9 cellular contexts compared by ENCODE assay signal in genomic region chr1:6423321-6423999, GRCh38. TPM values are rescaled to one million over a fixed set of nuclear protein-coding genes. Genes with fewer than 3 reads are reported as not detected.
DNase-seq lines count a peak whose midpoint lies in the region; ATAC-seq and TF ChIP-seq lines count a peak whose summit lies in the region.
"Had no signal": no experiment of that assay in that cellular context is flagged by ENCODE, and none has a peak within 500 bp of the region (broad histone marks: within the 10 kb centered on the region; RNA-seq: fewer than 3 reads in every experiment).

No MANE protein-coding gene starts in this region.

- no peak overlapping the region for H2AK5ac ChIP-seq in H9 (ENCODE audit: insufficient read length, low read length)

- H3K9me3 ChIP-seq in H9 (ENCODE audit: control insufficient read depth, low read depth, low read length) = no peaks in the 10 kb centered on the region

- no peak overlapping the region for H2AFZ ChIP-seq in H9 (ENCODE audit: low read length)

- peaks cover 0 to 3% of the 10 kb centered on the region in 2 experiments; a peak in 2 of 5 replicates for H3K9me3 Mint-ChIP-seq in H9
- H3K9me3 Mint-ChIP-seq in activated CD8-positive, alpha-beta memory T cell treated with anti-CD3 and anti-CD28 coated beads, Interleukin-2, amount 10 ng/mL, durations not matched to agents 7 days and 5 days (ENCODE audit: low read depth) = no peaks in the 10 kb centered on the region

- POLR2A ChIA-PET in BJ (lab: Charles Lee) = no interaction called here

- CTCF ChIA-PET in BJ (lab: Yijun Ruan, JAX) = interaction anchor here (1.1 to 3.1 kb wide), 14 partner anchors 9 to 177 kb away, joined by 3 to 25 read pairs (median 4); no protein-coding TSS in a partner anchor
- CTCF ChIA-PET in activated CD8-positive, alpha-beta memory T cell treated with anti-CD3 and anti-CD28 coated beads, Interleukin-2, amount 10 ng/mL, durations not matched to agents 7 days and 5 days (lab: Charles Lee) = interaction anchor here (0.7 to 6.1 kb wide), 34 partner anchors 8 to 1318 kb away, joined by 3 to 102 read pairs (median 5); partner anchors contain the start of genes HES3, PLEKHG5, RNF207 and RPL22

- no peak overlapping the region for H2BK20ac ChIP-seq in H9 (ENCODE audit: low read depth, low read length, poor library complexity, severe bottlenecking)

- no peaks in the 10 kb centered on the region for H3K36me3 Mint-ChIP-seq in H9 (ENCODE audit: insufficient read depth in 1 of 3, low read depth in 3 of 3)
- no peaks in the 10 kb centered on the region for H3K36me3 Mint-ChIP-seq in activated CD8-positive, alpha-beta memory T cell treated with anti-CD3 and anti-CD28 coated beads, Interleukin-2, amount 10 ng/mL, durations not matched to agents 7 days and 5 days

- H3K56ac ChIP-seq in H9 (ENCODE audit: insufficient read length, low read depth, low read length) = no peak overlapping the region

- no peak overlapping the region for H4K5ac ChIP-seq in H9 (ENCODE audit: insufficient read length, low read depth, low read length)

- no peaks in the 10 kb centered on the region for H3K36me3 ChIP-seq in BJ (ENCODE audit: control insufficient read depth, insufficient read depth, low read length)

- no peak overlapping the region for H3K27ac ChIP-seq in H9 (ENCODE audit: insufficient read length, low read depth, low read length)
- H3K27ac ChIP-seq: skin epidermis had no signal

- TF ChIP-seq CTCF in BJ (IDR thresholded peaks at IDR 0.05; ENCODE audit: insufficient read depth, low read depth, low read length) (peak; percentile 63), H9 (conservative IDR thresholded peaks at IDR 0.05) (peak; percentile 92)

- H3K18ac ChIP-seq in H9 (ENCODE audit: insufficient read length, low read depth, low read length) = no peak overlapping the region

- peaks cover 5 to 19% of the 10 kb centered on the region in 2 experiments for H3K4me1 Mint-ChIP-seq in H9
- peaks cover 17% of the 10 kb centered on the region for H3K4me1 Mint-ChIP-seq in activated CD8-positive, alpha-beta memory T cell treated with anti-CD3 and anti-CD28 coated beads, Interleukin-2, amount 10 ng/mL, durations not matched to agents 7 days and 5 days

- no peaks in the 10 kb centered on the region for H3K79me1 ChIP-seq in H9 (ENCODE audit: insufficient read depth, low read depth, low read length, poor library complexity, severe bottlenecking)

- no peak overlapping the region for H4K8ac ChIP-seq in H9 (replicated peaks; ENCODE audit: insufficient read length, low read depth, low read length)

- peaks cover 92% of the 10 kb centered on the region for H3K27me3 Mint-ChIP-seq in H9 (ENCODE audit: low read depth)
- H3K27me3 Mint-ChIP-seq in activated CD8-positive, alpha-beta memory T cell treated with anti-CD3 and anti-CD28 coated beads, Interleukin-2, amount 10 ng/mL, durations not matched to agents 7 days and 5 days = peaks cover 68% of the 10 kb centered on the region

- peaks cover 53% of the 10 kb centered on the region for H3K27me3 ChIP-seq in BJ (ENCODE audit: control insufficient read depth, insufficient read depth, low read length)
- H3K27me3 ChIP-seq in H9 (ENCODE audit: insufficient read depth, low read length) = peaks cover 60% of the 10 kb centered on the region

- H4K20me1 ChIP-seq in H9 (ENCODE audit: control insufficient read depth, insufficient read depth, insufficient read length) = no peaks in the 10 kb centered on the region

- DNase-seq in BJ (ENCODE audit: low read depth) (no peak), H9 (peak; percentile 92), NCI-H82 (lab: John Stamatoyannopoulos, UW) (peak; percentile 80), pulmonary artery endothelial cell (ENCODE audit: low read depth, low spot score) (peak; percentile 36), sciatic nerve (ENCODE audit: low spot score) (no peak)
- peak; percentile 73 for DNase-seq in activated CD8-positive, alpha-beta memory T cell treated with anti-CD3 and anti-CD28 coated beads, Interleukin-2, amount 10 ng/mL, durations not matched to agents 7 days and 5 days

- peak overlapping the region in 1 of 2 experiments; percentile 78; a peak in 3 of 5 replicates for H3K4me3 Mint-ChIP-seq in H9
- H3K4me3 Mint-ChIP-seq in activated CD8-positive, alpha-beta memory T cell treated with anti-CD3 and anti-CD28 coated beads, Interleukin-2, amount 10 ng/mL, durations not matched to agents 7 days and 5 days = no peak overlapping the region

- no peak overlapping the region for H2BK12ac ChIP-seq in H9 (ENCODE audit: insufficient read length, low read depth, low read length)

- no CpG with 5 or more reads among the region's 24 CpGs for WGBS in H9 (ENCODE audit: extremely low coverage, insufficient read length, low lambda C conversion rate)

- H3K27ac Mint-ChIP-seq in H9 = no peak overlapping the region
- H3K27ac Mint-ChIP-seq in activated CD8-positive, alpha-beta memory T cell treated with anti-CD3 and anti-CD28 coated beads, Interleukin-2, amount 10 ng/mL, durations not matched to agents 7 days and 5 days = no peak overlapping the region

- H2BK5ac ChIP-seq in H9 (ENCODE audit: insufficient read length, low read length) = no peak overlapping the region

- H3K79me2 ChIP-seq in H9 (ENCODE audit: insufficient read depth, low read length) = no peaks in the 10 kb centered on the region

- H2BK120ac ChIP-seq in H9 (ENCODE audit: low read depth, low read length, poor library complexity, severe bottlenecking) = no peak overlapping the region

- no peak overlapping the region for H2BK15ac ChIP-seq in H9 (ENCODE audit: low read depth, low read length)

- intact Hi-C loops in sciatic nerve (cut with DNase I) = no loop called here

- no peaks in the 10 kb centered on the region for H3K4me1 ChIP-seq in H9 (ENCODE audit: insufficient read depth, low read length)

- no peak overlapping the region for H3K9ac ChIP-seq in H9 (ENCODE audit: extremely low read depth, insufficient read length, low read length)

- no peak overlapping the region for H3T11ph ChIP-seq in H9 (ENCODE audit: low read length)

- peak; percentile 70 for ATAC-seq in activated CD8-positive, alpha-beta memory T cell treated with anti-CD3 and anti-CD28 coated beads, Interleukin-2, amount 10 ng/mL, durations not matched to agents 7 days and 5 days
- peak; percentile 27 for ATAC-seq in esophagus mucosa
- no peak for ATAC-seq in GM21447 (IDR thresholded peaks at IDR 0.05; ENCODE audit: unreplicated experiment)
- ATAC-seq in sciatic nerve = no peak

- H3K4ac ChIP-seq in H9 (ENCODE audit: low read depth, low read length) = no peak overlapping the region

- H3K23me2 ChIP-seq in H9 (ENCODE audit: insufficient read length, low read depth, low read length, poor library complexity, severe bottlenecking) = peaks cover 10% of the 10 kb centered on the region

- H4K91ac ChIP-seq in H9 (ENCODE audit: insufficient read length, low read depth, low read length) = no peak overlapping the region

- H3K23ac ChIP-seq in H9 (ENCODE audit: insufficient read length, low read depth, low read length) = no peak overlapping the region

- H3K4me2 ChIP-seq in H9 (ENCODE audit: insufficient read depth, insufficient read length, low read length) = peak overlapping the region; percentile 30

- H3K4me3 ChIP-seq in BJ (ENCODE audit: low read depth, low read length) = no peak overlapping the region

- no peak overlapping the region for H3K14ac ChIP-seq in H9 (ENCODE audit: insufficient read depth, low read length)

RNA-seq across cellular contexts. Expression of gene ESPN, which starts 1.1 kb away (rescaled TPM):
- polyA plus RNA-seq in BJ (2011; rRNA removed) = not detected in 2 replicates
- polyA minus RNA-seq in BJ (2011; rRNA and poly(A)+ RNA removed) = not detected in 2 replicates
- 53.1 and 59.3 TPM in 2 replicates for total RNA-seq in H9 (2021)
- under 1 TPM; 0.32 to 0.89 TPM for total RNA-seq in activated CD8-positive, alpha-beta memory T cell treated with anti-CD3 and anti-CD28 coated beads, Interleukin-2, amount 10 ng/mL, durations not matched to agents 7 days and 5 days
- total RNA-seq in esophagus mucosa = 33.4 TPM
- 0.79 and 0.81 TPM in 2 replicates for total RNA-seq in pulmonary artery endothelial cell
- total RNA-seq in sciatic nerve = 14.4 TPM

RNA-seq across cellular contexts. Expression of gene HES2, which starts 3.7 kb away (rescaled TPM):
- polyA plus RNA-seq in BJ (2011; rRNA removed) = not detected in 2 replicates
- 0.05 TPM in 1 of 2 replicates, not detected in the other for polyA minus RNA-seq in BJ (2011; rRNA and poly(A)+ RNA removed)
- total RNA-seq in H9 (2021) (0.81 and 1.2 TPM in 2 replicates), esophagus mucosa (47.3 TPM), pulmonary artery endothelial cell (18.8 and 38.6 TPM in 2 replicates), sciatic nerve (not detected)
- total RNA-seq in activated CD8-positive, alpha-beta memory T cell treated with anti-CD3 and anti-CD28 coated beads, Interleukin-2, amount 10 ng/mL, durations not matched to agents 7 days and 5 days = under 1 TPM in 1 of 2 experiments, not detected in 1; 0.52 TPM

RNA-seq across cellular contexts. Expression of gene ACOT7, which starts 29.9 kb away (rescaled TPM):
- 68.1 and 157 TPM in 2 replicates for polyA plus RNA-seq in BJ (2011; rRNA removed)
- 24.9 and 28.0 TPM in 2 replicates for polyA minus RNA-seq in BJ (2011; rRNA and poly(A)+ RNA removed)
- 85.2 and 87.4 TPM in 2 replicates for total RNA-seq in H9 (2021)
- total RNA-seq in activated CD8-positive, alpha-beta memory T cell treated with anti-CD3 and anti-CD28 coated beads, Interleukin-2, amount 10 ng/mL, durations not matched to agents 7 days and 5 days = 10 to 100 TPM; 81.3 to 87.0 TPM
- 37.2 TPM for total RNA-seq in esophagus mucosa
- 57.1 and 69.0 TPM in 2 replicates for total RNA-seq in pulmonary artery endothelial cell
- total RNA-seq in sciatic nerve = 11.9 TPM

RNA-seq across cellular contexts. Expression of gene TNFRSF25, which starts 42.5 kb away (rescaled TPM):
- 2.3 and 3.3 TPM in 2 replicates for polyA plus RNA-seq in BJ (2011; rRNA removed)
- 0.85 and 0.93 TPM in 2 replicates for polyA minus RNA-seq in BJ (2011; rRNA and poly(A)+ RNA removed)
- total RNA-seq in H9 (2021) = 18.3 and 19.4 TPM in 2 replicates
- total RNA-seq in activated CD8-positive, alpha-beta memory T cell treated with anti-CD3 and anti-CD28 coated beads, Interleukin-2, amount 10 ng/mL, durations not matched to agents 7 days and 5 days = 10 to 100 TPM; 54.3 to 71.6 TPM
- total RNA-seq in esophagus mucosa = 13.1 TPM
- 8.4 and 8.8 TPM in 2 replicates for total RNA-seq in pulmonary artery endothelial cell
- 52.0 TPM for total RNA-seq in sciatic nerve

Comparison
In these comparisons a context has a peak if more than half of its experiments do, and no peak if none do; other contexts are left out.
1. DNase-seq: peak in H9 (single experiment), NCI-H82 (single experiment), activated CD8-positive, alpha-beta memory T cell treated with anti-CD3 and anti-CD28 coated beads, Interleukin-2, amount 10 ng/mL, durations not matched to agents 7 days and 5 days (single experiment) and pulmonary artery endothelial cell (single experiment); none in BJ (single experiment) and sciatic nerve (single experiment).
2. ATAC-seq: peak in activated CD8-positive, alpha-beta memory T cell treated with anti-CD3 and anti-CD28 coated beads, Interleukin-2, amount 10 ng/mL, durations not matched to agents 7 days and 5 days (single experiment) and esophagus mucosa (single experiment); none in GM21447 (single experiment) and sciatic nerve (single experiment).